In the genomic region with DNA sequence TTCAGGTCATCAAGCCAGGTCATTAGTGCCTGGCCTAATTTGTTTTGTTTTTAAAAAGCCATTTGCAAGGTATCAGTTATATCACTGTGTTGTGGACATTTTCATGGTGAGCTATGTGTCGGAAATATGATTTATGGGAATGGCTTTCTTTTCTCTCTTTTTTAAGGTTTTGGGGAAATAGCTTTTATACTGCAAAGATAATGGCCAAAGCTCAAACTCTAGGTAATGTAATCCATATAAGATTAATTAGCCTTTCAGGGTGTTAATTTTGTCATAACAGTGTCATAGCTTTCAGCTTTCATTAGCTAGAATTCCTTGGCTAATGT, we compare ENCODE assay signal across 8 cellular contexts. TPM values are rescaled to one million over a fixed set of nuclear protein-coding genes. Genes with fewer than 3 reads are reported as not detected.
DNase-seq lines count a peak whose midpoint lies in the region; ATAC-seq, FAIRE-seq and TF ChIP-seq lines count a peak whose summit lies in the region.

No MANE protein-coding gene starts in this region.

- peak overlapping the region; percentile 67 for H3K4me3 ChIP-seq in OCI-LY3 (ENCODE audit: low read length)
- peak overlapping the region; percentile 83 for H3K4me3 ChIP-seq in endocrine pancreas (ENCODE audit: control insufficient read depth, insufficient read depth, low read length)
- H3K4me3 ChIP-seq in pancreas, result peak overlapping the region in 1 of 4 donors; percentile 38

- peaks cover 0 to 1% of the 10 kb centered on the region in 2 donors for H3K36me3 Mint-ChIP-seq in CD14-positive monocyte

- H3K27me3 ChIP-seq in OCI-LY3 (ENCODE audit: low read depth, low read length) (no peaks in the 10 kb centered on the region), endocrine pancreas (ENCODE audit: control insufficient read depth, insufficient read depth, low read length) (no peaks in the 10 kb centered on the region), pancreas (no peaks in the 10 kb centered on the region)

- FAIRE-seq in pancreas (lab: Jason Lieb, UNC), result no peak

- peak overlapping the region; percentile 92 for H3K4me2 ChIP-seq in OCI-LY3 (ENCODE audit: low read length)

- H3K9ac ChIP-seq in OCI-LY3 (ENCODE audit: low read length), result peak overlapping the region; percentile 75
- no peak overlapping the region for H3K9ac ChIP-seq in endocrine pancreas (ENCODE audit: control insufficient read depth, insufficient read depth, low read length)

- ATAC-seq in pancreas (no peak), GM21367 (IDR thresholded peaks at IDR 0.05; ENCODE audit: unreplicated experiment) (no peak), left colon (no peak)

- 69 to 81% methylated on average over 1 of the region's 1 CpG for WGBS in pancreas, 2 donors

- peaks cover 67% of the 10 kb centered on the region for H3K4me1 Mint-ChIP-seq in CD14-positive monocyte

- H4K20me1 ChIP-seq in OCI-LY3 (ENCODE audit: insufficient read depth, low read length), result no peaks in the 10 kb centered on the region

- TF ChIP-seq CTCF in CD14-positive monocyte (IDR thresholded peaks at IDR 0.05) (no peak), OCI-LY3 (IDR thresholded peaks at IDR 0.05; ENCODE audit: low read depth, low read length) (no peak), pancreas (IDR thresholded peaks at IDR 0.05) (no peak)

- H2AFZ ChIP-seq in OCI-LY3 (ENCODE audit: low read depth, low read length), result peak overlapping the region; percentile 86

- H3K9me3 ChIP-seq in OCI-LY3 (ENCODE audit: insufficient read depth, low read length) (no peaks in the 10 kb centered on the region), endocrine pancreas (ENCODE audit: control insufficient read depth, low read length) (no peaks in the 10 kb centered on the region), pancreas (no peaks in the 10 kb centered on the region)

- peak overlapping the region; percentile 68 to 98 (median 95) for H3K27ac Mint-ChIP-seq in CD14-positive monocyte

- H3K36me3 ChIP-seq in OCI-LY3 (replicated peaks; ENCODE audit: low read depth, low read length) (no peaks in the 10 kb centered on the region), endocrine pancreas (ENCODE audit: control insufficient read depth, insufficient read depth, low read length) (no peaks in the 10 kb centered on the region), pancreas (no peaks in the 10 kb centered on the region)

- H3K27ac ChIP-seq in OCI-LY3 (ENCODE audit: low read length) (peak overlapping the region; percentile 87), pancreas (peak overlapping the region; percentile 53 to 90 (median 74))

- intact Hi-C loops in CD14-positive monocyte (cut with micrococcal nuclease), result no loop called here
- intact Hi-C loops in pancreas (cut with DNase I), result no loop called here
- intact Hi-C loops in left colon (cut with DNase I, micrococcal nuclease), result no loop called here

- DNase-seq in CD14-positive monocyte (ENCODE audit: low spot score), result no peak
- no peak for DNase-seq in pancreas
- no peak for DNase-seq in stimulated activated CD4-positive, alpha-beta T cell treated with anti-CD3 and anti-CD28 coated beads, Interleukin-1b, Interleukin-23, amount 100 ng/mL, for 48 hours
- DNase-seq in NCI-H1417 treated with DMSO at 0.1 percent for 48 hours (lab: John Stamatoyannopoulos, UW), result no peak
- no peak for DNase-seq in left colon

- H3K4me3 Mint-ChIP-seq in CD14-positive monocyte, result peak overlapping the region in 1 of 2 donors; percentile 84

- H3K4me1 ChIP-seq in OCI-LY3 (ENCODE audit: low read length) (peaks cover 48% of the 10 kb centered on the region), endocrine pancreas (ENCODE audit: control insufficient read depth, insufficient read depth, low read length) (peaks cover 6% of the 10 kb centered on the region), pancreas (peaks cover 15 to 34% (median 32%) of the 10 kb centered on the region in 3 donors)

- peaks cover 0 to 3% (median 0%) of the 10 kb centered on the region in 3 donors for H3K27me3 Mint-ChIP-seq in CD14-positive monocyte (ENCODE audit: low read depth in 3 of 3)

- H3K9me3 Mint-ChIP-seq in CD14-positive monocyte, result no peaks in the 10 kb centered on the region

- H3K79me2 ChIP-seq in OCI-LY3 (ENCODE audit: low read length), result no peaks in the 10 kb centered on the region

RNA-seq across cellular contexts. Expression of gene PCBP1, which starts 45.8 kb away (rescaled TPM):
- polyA plus RNA-seq in CD14-positive monocyte (100 to 1,000 TPM; 178 to 194 TPM), pancreas (100 to 1,000 TPM; 132 to 179 TPM)
- total RNA-seq in pancreas (100 to 1,000 TPM; 121 to 232 (median 177) TPM), left colon (100 to 1,000 TPM; 263 to 293 TPM)

RNA-seq across cellular contexts. Expression of gene C2orf42, which starts 57.7 kb away (rescaled TPM):
- 1 to 10 TPM; 3.0 to 4.0 TPM for polyA plus RNA-seq in CD14-positive monocyte
- total RNA-seq in pancreas, result 10 to 100 TPM in 1 of 6 donors, 1 to 10 TPM in 5; 5.3 to 12.5 (median 7.2) TPM
- 1 to 10 TPM; 4.5 to 7.7 TPM for polyA plus RNA-seq in pancreas
- total RNA-seq in left colon, result 10 to 100 TPM in 1 of 2 donors, 1 to 10 TPM in 1; 7.8 to 13.9 TPM
